Comparison of ENCODE assay signal across 18 cellular contexts in genomic region chr3:45417949-45418847, GRCh38. TPM values are rescaled to one million over a fixed set of nuclear protein-coding genes. Genes with fewer than 3 reads are reported as not detected.
DNase-seq lines count a peak whose midpoint lies in the region; ATAC-seq and TF ChIP-seq lines count a peak whose summit lies in the region.
"Had no signal": no experiment of that assay in that cellular context is flagged by ENCODE, and none has a peak within 500 bp of the region (broad histone marks: within the 10 kb centered on the region; RNA-seq: fewer than 3 reads in every experiment).

No MANE protein-coding gene starts in this region.

- TF ChIP-seq POLR2A in gastrocnemius medialis (IDR thresholded peaks at IDR 0.05): no peak
- no peak for TF ChIP-seq POLR2A in heart left ventricle (IDR thresholded peaks at IDR 0.05)

- H3K4me3 Mint-ChIP-seq in activated CD4-positive, alpha-beta T cell treated with anti-CD3 and anti-CD28 coated beads, Interleukin-2, amount 10 ng/mL, durations not matched to agents 24 days and 14 days: no peak overlapping the region
- H3K4me3 Mint-ChIP-seq: activated CD8-positive, alpha-beta memory T cell treated with anti-CD3 and anti-CD28 coated beads, Interleukin-2, amount 10 ng/mL, durations not matched to agents 7 days and 5 days; mesothelial cell of epicardium; WTC11 had no signal

- H3K4me1 Mint-ChIP-seq in activated CD4-positive, alpha-beta T cell treated with anti-CD3 and anti-CD28 coated beads, Interleukin-2, amount 10 ng/mL, durations not matched to agents 24 days and 14 days: peaks cover 10% of the 10 kb centered on the region

- no peak overlapping the region for H3K27ac Mint-ChIP-seq in activated CD4-positive, alpha-beta T cell treated with anti-CD3 and anti-CD28 coated beads, Interleukin-2, amount 10 ng/mL, durations not matched to agents 24 days and 14 days
- H3K27ac Mint-ChIP-seq: activated CD8-positive, alpha-beta memory T cell treated with anti-CD3 and anti-CD28 coated beads, Interleukin-2, amount 10 ng/mL, durations not matched to agents 7 days and 5 days; mesothelial cell of epicardium; WTC11 had no signal

- H3K36me3 Mint-ChIP-seq in activated CD4-positive, alpha-beta T cell treated with anti-CD3 and anti-CD28 coated beads, Interleukin-2, amount 10 ng/mL, durations not matched to agents 24 days and 14 days (ENCODE audit: low read depth): peaks cover 14% of the 10 kb centered on the region

- intact Hi-C loops in activated CD4-positive, alpha-beta T cell treated with anti-CD3 and anti-CD28 coated beads, Interleukin-2, amount 10 ng/mL, durations not matched to agents 24 days and 14 days (cut with micrococcal nuclease): no loop called here
- intact Hi-C loops in gastrocnemius medialis (cut with DNase I; ENCODE audit: low total_unique reads): loop anchor here (10.0 kb wide), 1 partner anchor 383 kb away; no protein-coding TSS in a partner anchor
- intact Hi-C loops in heart left ventricle (cut with DNase I): no loop called here

- WGBS in heart left ventricle, 4 donors: 77 to 85% (median 80%) methylated on average over 8 of the region's 8 CpGs

- H3K9me3 ChIP-seq in gastrocnemius medialis (no peaks in the 10 kb centered on the region), heart left ventricle (no peaks in the 10 kb centered on the region)

- peaks cover 0 to 28% of the 10 kb centered on the region in 2 donors for H3K36me3 ChIP-seq in gastrocnemius medialis
- H3K36me3 ChIP-seq in heart left ventricle: peaks cover 0 to 51% (median 47%) of the 10 kb centered on the region in 9 donors

- no peaks in the 10 kb centered on the region for H3K9me3 Mint-ChIP-seq in activated CD4-positive, alpha-beta T cell treated with anti-CD3 and anti-CD28 coated beads, Interleukin-2, amount 10 ng/mL, durations not matched to agents 24 days and 14 days
- H3K9me3 Mint-ChIP-seq: mesothelial cell of epicardium, WTC11 had no signal

- in situ Hi-C loops in gastrocnemius medialis (cut with MboI; ENCODE audit: low sequenced_read_pairs in 4 of 4): no loop called here

- no peak overlapping the region for H3K27ac ChIP-seq in gastrocnemius medialis
- H3K27ac ChIP-seq in heart left ventricle: no peak overlapping the region
- H3K27ac ChIP-seq: foreskin keratinocyte had no signal

- no peak for TF ChIP-seq CTCF in epithelial cell of esophagus (IDR thresholded peaks at IDR 0.05; ENCODE audit: insufficient read depth, low read depth, low read length, missing control alignments)
- TF ChIP-seq CTCF in gastrocnemius medialis (IDR thresholded peaks at IDR 0.05 in 4 of 5, conservative IDR thresholded peaks at IDR 0.05 in 1 of 5): no peak
- TF ChIP-seq CTCF in heart left ventricle (IDR thresholded peaks at IDR 0.05): no peak

- ATAC-seq in GM19467 (IDR thresholded peaks at IDR 0.05; ENCODE audit: unreplicated experiment) (no peak), gastrocnemius medialis (no peak), GM21423 (IDR thresholded peaks at IDR 0.05; ENCODE audit: unreplicated experiment) (no peak), heart left ventricle (no peak)
- ATAC-seq: activated CD8-positive, alpha-beta memory T cell treated with anti-CD3 and anti-CD28 coated beads, Interleukin-2, amount 10 ng/mL, durations not matched to agents 7 days and 5 days; foreskin keratinocyte; WTC11 had no signal

- H3K4me1 ChIP-seq in gastrocnemius medialis: no peaks in the 10 kb centered on the region
- H3K4me1 ChIP-seq in heart left ventricle: no peaks in the 10 kb centered on the region
- H3K4me1 ChIP-seq: foreskin keratinocyte had no signal

- peak; percentile 35 for DNase-seq in activated CD4-positive, alpha-beta T cell treated with anti-CD3 and anti-CD28 coated beads, Interleukin-2, amount 10 ng/mL, durations not matched to agents 24 days and 14 days
- DNase-seq in activated CD4-positive, alpha-beta T cell treated with anti-CD3 and anti-CD28 coated beads, Interleukin-2, amount 50 U/mL, for 4 hours: no peak
- DNase-seq in NCI-H510A (lab: John Stamatoyannopoulos, UW): peak; percentile 24
- peak; percentile 84 for DNase-seq in epithelial cell of esophagus (ENCODE audit: low read depth)
- no peak for DNase-seq in gastrocnemius medialis
- DNase-seq in heart left ventricle: no peak
- DNase-seq: activated CD8-positive, alpha-beta memory T cell treated with anti-CD3 and anti-CD28 coated beads, Interleukin-2, amount 10 ng/mL, durations not matched to agents 7 days and 5 days; activated gamma-delta T cell treated with Interleukin-2 at 50 U/mL for 16 hours; effector CD8-positive, alpha-beta T cell; foreskin keratinocyte; NCI-H187; nucleus accumbens; OCI-M1; stimulated activated CD4-positive, alpha-beta T cell treated with anti-CD3 and anti-CD28 coated beads, Interleukin-4, amount 100 ng/mL, for 24 hours had no signal

- H3K27me3 Mint-ChIP-seq in activated CD4-positive, alpha-beta T cell treated with anti-CD3 and anti-CD28 coated beads, Interleukin-2, amount 10 ng/mL, durations not matched to agents 24 days and 14 days: no peaks in the 10 kb centered on the region
- H3K27me3 Mint-ChIP-seq: activated CD8-positive, alpha-beta memory T cell treated with anti-CD3 and anti-CD28 coated beads, Interleukin-2, amount 10 ng/mL, durations not matched to agents 7 days and 5 days had no signal

- H3K4me3 ChIP-seq in epithelial cell of esophagus (ENCODE audit: low read length) (no peak overlapping the region), gastrocnemius medialis (no peak overlapping the region), heart left ventricle (no peak overlapping the region)

- H3K27me3 ChIP-seq in gastrocnemius medialis (no peaks in the 10 kb centered on the region), heart left ventricle (no peaks in the 10 kb centered on the region)
- H3K27me3 ChIP-seq: foreskin keratinocyte had no signal

RNA-seq across cellular contexts. Expression of gene LARS2, which starts 29.8 kb away (rescaled TPM):
- 29.6 and 32.9 TPM in 2 replicates for total RNA-seq in activated CD4-positive, alpha-beta T cell treated with anti-CD3 and anti-CD28 coated beads, Interleukin-2, amount 10 ng/mL, durations not matched to agents 24 days and 14 days
- total RNA-seq in gastrocnemius medialis (10 to 100 TPM in 1 of 4 donors, 1 to 10 TPM in 3; 4.9 to 14.5 (median 7.7) TPM), heart left ventricle (10 to 100 TPM; 10.7 to 20.2 (median 13.9) TPM)
- 10 to 100 TPM in 1 of 2 donors, 1 to 10 TPM in 1; 6.1 to 10.5 TPM for polyA plus RNA-seq in heart left ventricle

Comparison
In these comparisons a context has a peak if more than half of its experiments do, and no peak if none do; other contexts are left out.
1. DNase-seq: peak in activated CD4-positive, alpha-beta T cell treated with anti-CD3 and anti-CD28 coated beads, Interleukin-2, amount 10 ng/mL, durations not matched to agents 24 days and 14 days (single experiment), NCI-H510A (single experiment) and epithelial cell of esophagus (single experiment); none in activated CD4-positive, alpha-beta T cell treated with anti-CD3 and anti-CD28 coated beads, Interleukin-2, amount 50 U/mL, for 4 hours (0 of 2), gastrocnemius medialis (0 of 2) and heart left ventricle (0 of 5).